11 cellular contexts compared by ENCODE assay signal in genomic region chr14:55398679-55399078, GRCh38. TPM values are rescaled to one million over a fixed set of nuclear protein-coding genes. Genes with fewer than 3 reads are reported as not detected.
DNase-seq lines count a peak whose midpoint lies in the region; ATAC-seq and TF ChIP-seq lines count a peak whose summit lies in the region.
"Had no signal": no experiment of that assay in that cellular context is flagged by ENCODE, and none has a peak within 500 bp of the region (broad histone marks: within the 10 kb centered on the region; RNA-seq: fewer than 3 reads in every experiment).

No MANE protein-coding gene starts in this region.

- H3K9me3 ChIP-seq in ascending aorta: no peaks in the 10 kb centered on the region
- no peaks in the 10 kb centered on the region for H3K9me3 ChIP-seq in heart right ventricle

- H3K4me3 ChIP-seq in ascending aorta (no peak overlapping the region), heart right ventricle (no peak overlapping the region)

- TF ChIP-seq CTCF in ascending aorta (IDR thresholded peaks at IDR 0.05) (no peak), heart right ventricle (IDR thresholded peaks at IDR 0.05) (no peak)

- ATAC-seq in heart right ventricle: peak; percentile 75 to 95 (median 92)

- H3K4me1 ChIP-seq in ascending aorta (peaks cover 4 to 26% of the 10 kb centered on the region in 2 donors), heart right ventricle (peaks cover 0 to 30% (median 26%) of the 10 kb centered on the region in 9 donors)

- H3K36me3 ChIP-seq in ascending aorta: peaks cover 4 to 7% of the 10 kb centered on the region in 2 donors
- peaks cover 0 to 34% (median 5%) of the 10 kb centered on the region in 9 donors for H3K36me3 ChIP-seq in heart right ventricle

- H3K27me3 ChIP-seq in ascending aorta (no peaks in the 10 kb centered on the region), heart right ventricle (no peaks in the 10 kb centered on the region)

- peak; percentile 18 for DNase-seq in DMS53 (lab: John Stamatoyannopoulos, UW)
- DNase-seq in DMS53 treated with DMSO at 0.1 percent for 48 hours (lab: John Stamatoyannopoulos, UW; ENCODE audit: unreplicated experiment): no peak
- peak; percentile 28 to 82 for DNase-seq in ascending aorta (ENCODE audit: low spot score in 2 of 2)
- DNase-seq in heart right ventricle: peak in 1 of 2 donors; percentile 36
- DNase-seq in stromal cell of bone marrow (ENCODE audit: low read depth): peak; percentile 95
- no peak for DNase-seq in activated CD4-positive, alpha-beta T cell treated with anti-CD3 and anti-CD28 coated beads, Interleukin-2, amount 50 U/mL, for 48 hours
- DNase-seq in NCI-H1694 treated with DMSO at 0.1 percent for 48 hours (lab: John Stamatoyannopoulos, UW): no peak
- DNase-seq in caudate nucleus (lab: John Stamatoyannopoulos, UW): no peak
- DNase-seq: 8988T, NCI-H2227 treated with DMSO at 0.1 percent for 48 hours had no signal

- intact Hi-C loops in ascending aorta (cut with DNase I): loop anchor here (1.0 to 2.0 kb wide), 2 partner anchors 13 to 14 kb away; partner anchors contain the start of gene ATG14
- intact Hi-C loops in heart right ventricle (cut with DNase I): no loop called here

- 66 to 71% methylated on average over 5 of the region's 5 CpGs for whole genome bisulfite sequencing in heart right ventricle, 2 donors

- H3K27ac ChIP-seq in ascending aorta (peak overlapping the region; percentile 44 to 84), heart right ventricle (peak overlapping the region in 7 of 10 donors; percentile 15 to 60 (median 36)), caudate nucleus (ENCODE audit: low read depth, low read length) (no peak overlapping the region)

RNA-seq across cellular contexts. Expression of gene ATG14, which starts 13.0 kb away (rescaled TPM):
- total RNA-seq in ascending aorta: 8.4 TPM
- total RNA-seq in heart right ventricle: 10 to 100 TPM in 9 of 10 donors, 1 to 10 TPM in 1; 8.9 to 18.1 (median 15.3) TPM
- 10 to 100 TPM in 1 of 2 donors, 1 to 10 TPM in 1; 3.5 to 21.9 TPM for polyA plus RNA-seq in heart right ventricle

RNA-seq across cellular contexts. Expression of gene TBPL2, which starts 41.7 kb away (rescaled TPM):
- not detected for total RNA-seq in ascending aorta
- total RNA-seq in heart right ventricle: not detected
- polyA plus RNA-seq in heart right ventricle: not detected
- total RNA-seq: neural crest cell had no signal

Comparison
In these comparisons a context has a peak if more than half of its experiments do, and no peak if none do; other contexts are left out.
1. DNase-seq: peak in DMS53 (single experiment), ascending aorta (2 of 2) and stromal cell of bone marrow (single experiment); none in DMS53 treated with DMSO at 0.1 percent for 48 hours (single experiment), activated CD4-positive, alpha-beta T cell treated with anti-CD3 and anti-CD28 coated beads, Interleukin-2, amount 50 U/mL, for 48 hours (0 of 2), NCI-H1694 treated with DMSO at 0.1 percent for 48 hours (single experiment) and caudate nucleus (0 of 61).